ENCODE assay signal across 8 cellular contexts in genomic region chr17:64664299-64664981, GRCh38. TPM values are rescaled to one million over a fixed set of nuclear protein-coding genes. Genes with fewer than 3 reads are reported as not detected.
A peak's percentile ranks its signal among the peaks of the same experiment; 100 is the strongest.
DNase-seq lines count a peak whose midpoint lies in the region; ATAC-seq, FAIRE-seq and TF ChIP-seq lines count a peak whose summit lies in the region.
"Not testable (repeated sequence)": the region's sequence is repeated elsewhere in the genome, so short reads cannot be mapped to it uniquely, and the experiment has no call there.

No MANE protein-coding gene starts in this region.

- 27% methylated on average over 6 of the region's 6 CpGs for WGBS in smooth muscle cell (ENCODE audit: low lambda C conversion rate)

- H4K20me1 ChIP-seq in smooth muscle cell (ENCODE audit: low read depth): peaks cover 21% of the 10 kb centered on the region

- FAIRE-seq in bronchial epithelial cell (lab: Jason Lieb, UNC): not testable (repeated sequence)

- POLR2A ChIA-PET in AG04450 (lab: Yijun Ruan, JAX): not testable (repeated sequence)

- peak overlapping the region; percentile 57 for H3K4me2 ChIP-seq in smooth muscle cell

- H3K4me1 ChIP-seq in foreskin keratinocyte: peaks cover 21% of the 10 kb centered on the region
- not testable (repeated sequence) for H3K4me1 ChIP-seq in smooth muscle cell (ENCODE audit: low read depth)

- H3K4me3 ChIP-seq in AG04450 (ENCODE audit: low read depth, low read length); MG63; bronchial epithelial cell (ENCODE audit: low read depth, low read length); smooth muscle cell: not testable (repeated sequence)

- H3K36me3 ChIP-seq in MG63: peaks cover 13% of the 10 kb centered on the region
- not testable (repeated sequence) for H3K36me3 ChIP-seq in bronchial epithelial cell (ENCODE audit: control insufficient read depth, insufficient read depth, low read length); smooth muscle cell (ENCODE audit: low read depth)

- ATAC-seq in foreskin keratinocyte: peak; percentile 2

- TF ChIP-seq CTCF in AG04450 (IDR thresholded peaks at IDR 0.05; ENCODE audit: low read depth, low read length); bronchial epithelial cell (IDR thresholded peaks at IDR 0.05; ENCODE audit: insufficient read depth, low read length, severe bottlenecking); foreskin keratinocyte (conservative IDR thresholded peaks at IDR 0.05); smooth muscle cell (IDR thresholded peaks at IDR 0.05; ENCODE audit: borderline replicate concordance, insufficient read depth, poor library complexity, severe bottlenecking): not testable (repeated sequence)

- not testable (repeated sequence) for H2AFZ ChIP-seq in smooth muscle cell (ENCODE audit: low read depth)

- not testable (repeated sequence) for H3K27me3 ChIP-seq in AG04450 (ENCODE audit: control insufficient read depth, insufficient read depth, low read length); MG63; bronchial epithelial cell (ENCODE audit: control insufficient read depth, insufficient read depth, low read length); foreskin keratinocyte; smooth muscle cell (ENCODE audit: low read depth)

- H3K27ac ChIP-seq in AG04450 (ENCODE audit: low read depth, low read length) (peak overlapping the region; percentile 68), smooth muscle cell (ENCODE audit: low read depth) (peak overlapping the region; percentile 71)
- not testable (repeated sequence) for H3K27ac ChIP-seq in foreskin keratinocyte

- peaks cover 40% of the 10 kb centered on the region for H3F3A ChIP-seq in smooth muscle cell (ENCODE audit: low read depth)

- H3K9me3 ChIP-seq in AG04450 (ENCODE audit: control insufficient read depth, insufficient read depth, low read length); MG63; smooth muscle cell (replicated peaks; ENCODE audit: low read depth): not testable (repeated sequence)

- DNase-seq in AG04450 (ENCODE audit: low read depth, low spot score); smooth muscle cell (lab: John Stamatoyannopoulos, UW; ENCODE audit: unreplicated experiment): not testable (repeated sequence)
- DNase-seq in HCEC 1CT (peak; percentile 43), MG63 (peak; percentile 77), SW480 (ENCODE audit: low spot score) (peak; percentile 27), bronchial epithelial cell (ENCODE audit: low read depth) (peak; percentile 44), foreskin keratinocyte (peak in 1 of 2 donors; percentile 42), mucosa of gallbladder (ENCODE audit: low spot score) (peak; percentile 35)

- CTCF ChIA-PET in AG04450 (lab: Charles Lee): not testable (repeated sequence)

- not testable (repeated sequence) for H3K9ac ChIP-seq in smooth muscle cell (ENCODE audit: low read depth)

- H3K79me2 ChIP-seq in smooth muscle cell (ENCODE audit: low read depth): peaks cover 22% of the 10 kb centered on the region

RNA-seq across cellular contexts. Expression of gene SMURF2, which starts 2.3 kb away (rescaled TPM):
- polyA plus RNA-seq in AG04450 (2011; rRNA removed) (130 and 147 TPM in 2 replicates), foreskin keratinocyte (42.4 and 53.5 TPM in 2 replicates), smooth muscle cell (38.9 and 40.1 TPM in 2 replicates)
- 207 and 286 TPM in 2 replicates for polyA minus RNA-seq in AG04450 (2011; rRNA and poly(A)+ RNA removed)
- 154 and 184 TPM in 2 replicates for total RNA-seq in MG63 (2014; rRNA removed; shearing (Covaris generic); ENCODE audit: low replicate concordance)
- total RNA-seq in bronchial epithelial cell (40.6 and 52.4 TPM in 2 replicates), foreskin keratinocyte (193 and 210 TPM in 2 replicates), mucosa of gallbladder (22.2 TPM), smooth muscle cell (91.2 and 102 TPM in 2 replicates)
